ENCODE assay signal across 21 cellular contexts in genomic region chr22:23302171-23303002, GRCh38.
DNase-seq lines count a peak whose midpoint lies in the region; ATAC-seq and TF ChIP-seq lines count a peak whose summit lies in the region.
"Had no signal": no experiment of that assay in that cellular context is flagged by ENCODE, and none has a peak within 500 bp of the region (broad histone marks: within the 10 kb centered on the region; RNA-seq: fewer than 3 reads in every experiment).

No MANE protein-coding gene starts in this region.

- H3K9me3 ChIP-seq in heart left ventricle = no peaks in the 10 kb centered on the region
- no peaks in the 10 kb centered on the region for H3K9me3 ChIP-seq in right lobe of liver
- H3K9me3 ChIP-seq in aorta (ENCODE audit: control insufficient read depth, low read length) = no peaks in the 10 kb centered on the region
- H3K9me3 ChIP-seq: A549, esophagus squamous epithelium, neutrophil, vagina had no signal

- no peak for TF ChIP-seq POLR2A in heart left ventricle (IDR thresholded peaks at IDR 0.05)
- no peak for TF ChIP-seq POLR2A in right lobe of liver (IDR thresholded peaks at IDR 0.05)

- DNase-seq in heart left ventricle (peak in 3 of 5 donors; percentile 16 to 51 (median 17)), Right ventricle myocardium inferior (ENCODE audit: missing footprints) (no peak), choroid plexus epithelial cell (ENCODE audit: low read depth) (peak; percentile 34), right lobe of liver (peak in 2 of 3 donors; percentile 7 to 39), aorta (peak; percentile 40 to 74), H4 (ENCODE audit: low spot score) (no peak)
- DNase-seq: activated CD4-positive, alpha-beta T cell treated with anti-CD3 and anti-CD28 coated beads, Interleukin-2, amount 10 ng/mL, durations not matched to agents 24 days and 14 days; effector memory CD4-positive, alpha-beta T cell; EL; esophagus squamous epithelium; NCI-H1436 treated with DMSO at 0.1 percent for 48 hours; NCI-H82; stimulated activated CD8-positive, alpha-beta memory T cell treated with anti-CD3 and anti-CD28 coated beads, Interleukin-4, amount 100 ng/mL, for 48 hours had no signal

- intact Hi-C loops in heart left ventricle (cut with DNase I) (loop anchor here in 4 of 10 donors (10.0 kb wide), 2 partner anchors 222 to 232 kb away; no protein-coding TSS in a partner anchor), Right ventricle myocardium inferior (cut with DNase I) (loop anchor here (10.0 kb wide), 1 partner anchor 222 kb away; no protein-coding TSS in a partner anchor), right lobe of liver (cut with DNase I) (no loop called here), aorta (cut with DNase I) (no loop called here)

- H3K36me3 ChIP-seq in heart left ventricle = peaks cover 0 to 46% (median 22%) of the 10 kb centered on the region in 9 donors
- peaks cover 0 to 8% (median 0%) of the 10 kb centered on the region in 4 donors for H3K36me3 ChIP-seq in right lobe of liver
- no peaks in the 10 kb centered on the region for H3K36me3 ChIP-seq in aorta (ENCODE audit: control insufficient read depth in 1 of 2, insufficient read depth in 2 of 2, low read length in 1 of 2)

- no peak overlapping the region for H3K27ac ChIP-seq in heart left ventricle
- no peak overlapping the region for H3K27ac ChIP-seq in right lobe of liver
- no peak overlapping the region for H3K27ac ChIP-seq in aorta (ENCODE audit: low read depth in 1 of 2, low read length in 2 of 2)
- H3K27ac ChIP-seq: A549, cardiac muscle cell, neutrophil, vagina had no signal

- H3K4me1 ChIP-seq in heart left ventricle (peaks cover 5 to 32% (median 22%) of the 10 kb centered on the region in 12 donors), right lobe of liver (no peaks in the 10 kb centered on the region), aorta (ENCODE audit: control insufficient read depth in 1 of 2, insufficient read depth in 2 of 2, low read length in 2 of 2) (no peaks in the 10 kb centered on the region)
- H3K4me1 ChIP-seq: A549 had no signal

- H3K27me3 ChIP-seq in heart left ventricle = no peaks in the 10 kb centered on the region
- H3K27me3 ChIP-seq in right lobe of liver = no peaks in the 10 kb centered on the region
- no peaks in the 10 kb centered on the region for H3K27me3 ChIP-seq in aorta (ENCODE audit: control insufficient read depth in 1 of 2, insufficient read depth in 2 of 2, low read length in 1 of 2)
- H3K27me3 ChIP-seq: cardiac muscle cell, esophagus squamous epithelium, neutrophil, vagina had no signal

- ATAC-seq in heart left ventricle (no peak), Right ventricle myocardium inferior (no peak), right lobe of liver (no peak), aorta (ENCODE audit: low FRiP score) (no peak), HG02938 (IDR thresholded peaks at IDR 0.05; ENCODE audit: unreplicated experiment) (no peak), HG02970 (IDR thresholded peaks at IDR 0.05; ENCODE audit: low FRiP score, unreplicated experiment) (no peak)
- ATAC-seq: A549; activated T-helper 17 cell treated with anti-CD3 and anti-CD28 coated beads, Interleukin-2, amount 50 U/mL, for 72 hours; HCT116 had no signal

- TF ChIP-seq CTCF in heart left ventricle (IDR thresholded peaks at IDR 0.05) (no peak), choroid plexus epithelial cell (conservative IDR thresholded peaks at IDR 0.05; ENCODE audit: low read depth, low read length) (no peak), right lobe of liver (IDR thresholded peaks at IDR 0.05) (no peak)

- H3K4me3 ChIP-seq in heart left ventricle = no peak overlapping the region
- no peak overlapping the region for H3K4me3 ChIP-seq in choroid plexus epithelial cell (ENCODE audit: low read depth, low read length)
- no peak overlapping the region for H3K4me3 ChIP-seq in right lobe of liver
- no peak overlapping the region for H3K4me3 ChIP-seq in aorta (ENCODE audit: low read length in 2 of 2)
- H3K4me3 ChIP-seq: A549, cardiac muscle cell, esophagus squamous epithelium, vagina had no signal

- 81 to 83% (median 82%) methylated on average over 12 to 21 of the region's 21 CpGs for WGBS in heart left ventricle, 4 donors
- 67% methylated on average over 6 of the region's 21 CpGs for WGBS in right lobe of liver (ENCODE audit: insufficient coverage, low coverage, low lambda C conversion rate, missing lambda C conversion rate)
- 84 to 87% methylated on average over 21 of the region's 21 CpGs for WGBS in aorta, 2 donors

Comparison
In these comparisons a context has a peak if more than half of its experiments do, and no peak if none do; other contexts are left out.
1. DNase-seq: peak in heart left ventricle (3 of 5), choroid plexus epithelial cell (single experiment), right lobe of liver (2 of 3) and aorta (2 of 2); none in Right ventricle myocardium inferior (single experiment) and H4 (single experiment).